In genomic region chr1:109197163-109198042, GRCh38 we compare ENCODE assay signal across 1 cellular context.
TF ChIP-seq lines count a peak whose summit lies in the region.

No MANE protein-coding gene starts in this region.

TF ChIP-seq in K562, 482 proteins besides CTCF, POLR2A, EP300 and RAD21 (continued from another document and continues in another):
- TF ChIP-seq ERF (CRISPR knock-in tag; IDR thresholded peaks at IDR 0.05) (no peak), CREB1 (IDR thresholded peaks at IDR 0.05) (peak; percentile 53; the same call in 1 of the 2 replicates), CREB1 (CRISPR knock-in tag; IDR thresholded peaks at IDR 0.05) (no peak), TRIM24 (IDR thresholded peaks at IDR 0.05) (peak; percentile 35 to 39; a peak in 2 of 4 replicates), ASH1L (IDR thresholded peaks at IDR 0.05; ENCODE audit: borderline replicate concordance, low read depth, partially characterized antibody) (no peak), STAT6 (CRISPR knock-in tag; IDR thresholded peaks at IDR 0.05) (0 out of 2 replicates have a peak, but pooled peaks have one; percentile 24), HDAC1 (IDR thresholded peaks at IDR 0.05) (peak in 1 of 2 experiments; percentile 88; a peak in 2 of 4 replicates), FOXA3 (CRISPR knock-in tag; conservative IDR thresholded peaks at IDR 0.05 in 1 of 2, IDR thresholded peaks at IDR 0.05 in 1 of 2) (peak in 1 of 2 experiments; percentile 43; a peak in 1 of 4 replicates), FOXK1 (CRISPR knock-in tag; IDR thresholded peaks at IDR 0.05; ENCODE audit: borderline replicate concordance) (no peak), KAT2B (IDR thresholded peaks at IDR 0.05; ENCODE audit: low read depth, low read length) (no peak), ZNF444 (CRISPR knock-in tag; IDR thresholded peaks at IDR 0.05) (no peak), ZNF134 (CRISPR knock-in tag; conservative IDR thresholded peaks at IDR 0.05) (no peak), C11orf30 (IDR thresholded peaks at IDR 0.05; ENCODE audit: low read depth) (peak; percentile 44), ARID2 (IDR thresholded peaks at IDR 0.05) (peak; percentile 44; the same call in 1 of the 2 replicates), ZNF133 (CRISPR knock-in tag; IDR thresholded peaks at IDR 0.05) (no peak), ZNF3 (CRISPR knock-in tag; IDR thresholded peaks at IDR 0.05) (no peak), CREBBP (IDR thresholded peaks at IDR 0.05; ENCODE audit: low read depth, low read length) (no peak), JUND (IDR thresholded peaks at IDR 0.05; ENCODE audit: borderline replicate concordance, low read depth, low read length) (peak; percentile 86), JUND (tag; IDR thresholded peaks at IDR 0.05; ENCODE audit: borderline replicate concordance, low read depth, low read length) (peak; percentile 81; the same call in 2 of the 3 replicates), ZNF263 (CRISPR knock-in tag; IDR thresholded peaks at IDR 0.05; ENCODE audit: borderline replicate concordance) (peak; percentile 18; the same call in 1 of the 2 replicates), LCOR (CRISPR knock-in tag; IDR thresholded peaks at IDR 0.05) (0 out of 2 replicates have a peak, but pooled peaks have one; percentile 20), RBM15 (IDR thresholded peaks at IDR 0.05; ENCODE audit: insufficient read depth, low read length) (no peak), HNRNPH1 (optimal IDR thresholded peaks at IDR 0.05; ENCODE audit: low read depth, low read length) (no peak), PRDM10 (IDR thresholded peaks at IDR 0.05; ENCODE audit: partially characterized antibody) (no peak), ZZZ3 (IDR thresholded peaks at IDR 0.05) (no peak), ZFP1 (CRISPR knock-in tag; IDR thresholded peaks at IDR 0.05) (no peak), FOSL1 (tag; conservative IDR thresholded peaks at IDR 0.05) (peak; percentile 91), ZNF212 (CRISPR knock-in tag; IDR thresholded peaks at IDR 0.05) (0 out of 2 replicates have a peak, but pooled peaks have one; percentile 35), IRF1 (CRISPR knock-in tag; IDR thresholded peaks at IDR 0.05; ENCODE audit: borderline replicate concordance) (no peak), TFAP4 (CRISPR knock-in tag; IDR thresholded peaks at IDR 0.05; ENCODE audit: borderline replicate concordance) (no peak; the same call in 1 of the 2 replicates), ZNF232 (CRISPR knock-in tag; IDR thresholded peaks at IDR 0.05) (no peak), BCL6 (CRISPR knock-in tag; IDR thresholded peaks at IDR 0.05) (no peak), GATAD2B (IDR thresholded peaks at IDR 0.05; ENCODE audit: borderline replicate concordance) (no peak), KLF6 (CRISPR knock-in tag; IDR thresholded peaks at IDR 0.05; ENCODE audit: borderline replicate concordance) (no peak), RREB1 (CRISPR knock-in tag; IDR thresholded peaks at IDR 0.05) (no peak), ZNF197 (CRISPR knock-in tag; IDR thresholded peaks at IDR 0.05; ENCODE audit: low read depth) (no peak), NRF1 (conservative IDR thresholded peaks at IDR 0.05 in 1 of 2, IDR thresholded peaks at IDR 0.05 in 1 of 2) (peak in 1 of 2 experiments; percentile 19; a peak in 2 of 4 replicates), BRD4 (IDR thresholded peaks at IDR 0.05) (no peak), ZNF143 (CRISPR knock-in tag; IDR thresholded peaks at IDR 0.05) (no peak), SMARCE1 (IDR thresholded peaks at IDR 0.05) (peak; percentile 81), ZSCAN29 (IDR thresholded peaks at IDR 0.05) (no peak), TSC22D4 (tag; IDR thresholded peaks at IDR 0.05) (no peak)
- TF ChIP-seq, protein P1, sequence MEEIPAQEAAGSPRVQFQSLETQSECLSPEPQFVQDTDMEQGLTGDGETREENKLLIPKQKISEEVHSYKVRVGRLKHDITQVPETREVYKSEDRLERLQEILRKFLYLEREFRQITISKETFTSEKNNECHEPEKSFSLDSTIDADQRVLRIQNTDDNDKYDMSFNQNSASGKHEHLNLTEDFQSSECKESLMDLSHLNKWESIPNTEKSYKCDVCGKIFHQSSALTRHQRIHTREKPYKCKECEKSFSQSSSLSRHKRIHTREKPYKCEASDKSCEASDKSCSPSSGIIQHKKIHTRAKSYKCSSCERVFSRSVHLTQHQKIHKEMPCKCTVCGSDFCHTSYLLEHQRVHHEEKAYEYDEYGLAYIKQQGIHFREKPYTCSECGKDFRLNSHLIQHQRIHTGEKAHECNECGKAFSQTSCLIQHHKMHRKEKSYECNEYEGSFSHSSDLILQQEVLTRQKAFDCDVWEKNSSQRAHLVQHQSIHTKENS (CRISPR knock-in tag; IDR thresholded peaks at IDR 0.05), result no peak
- TF ChIP-seq, protein P2, sequence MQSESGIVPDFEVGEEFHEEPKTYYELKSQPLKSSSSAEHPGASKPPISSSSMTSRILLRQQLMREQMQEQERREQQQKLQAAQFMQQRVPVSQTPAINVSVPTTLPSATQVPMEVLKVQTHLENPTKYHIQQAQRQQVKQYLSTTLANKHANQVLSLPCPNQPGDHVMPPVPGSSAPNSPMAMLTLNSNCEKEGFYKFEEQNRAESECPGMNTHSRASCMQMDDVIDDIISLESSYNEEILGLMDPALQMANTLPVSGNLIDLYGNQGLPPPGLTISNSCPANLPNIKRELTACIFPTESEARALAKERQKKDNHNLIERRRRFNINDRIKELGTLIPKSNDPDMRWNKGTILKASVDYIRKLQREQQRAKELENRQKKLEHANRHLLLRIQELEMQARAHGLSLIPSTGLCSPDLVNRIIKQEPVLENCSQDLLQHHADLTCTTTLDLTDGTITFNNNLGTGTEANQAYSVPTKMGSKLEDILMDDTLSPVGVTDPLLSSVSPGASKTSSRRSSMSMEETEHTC (IDR thresholded peaks at IDR 0.05), result no peak
- TF ChIP-seq, protein P3, sequence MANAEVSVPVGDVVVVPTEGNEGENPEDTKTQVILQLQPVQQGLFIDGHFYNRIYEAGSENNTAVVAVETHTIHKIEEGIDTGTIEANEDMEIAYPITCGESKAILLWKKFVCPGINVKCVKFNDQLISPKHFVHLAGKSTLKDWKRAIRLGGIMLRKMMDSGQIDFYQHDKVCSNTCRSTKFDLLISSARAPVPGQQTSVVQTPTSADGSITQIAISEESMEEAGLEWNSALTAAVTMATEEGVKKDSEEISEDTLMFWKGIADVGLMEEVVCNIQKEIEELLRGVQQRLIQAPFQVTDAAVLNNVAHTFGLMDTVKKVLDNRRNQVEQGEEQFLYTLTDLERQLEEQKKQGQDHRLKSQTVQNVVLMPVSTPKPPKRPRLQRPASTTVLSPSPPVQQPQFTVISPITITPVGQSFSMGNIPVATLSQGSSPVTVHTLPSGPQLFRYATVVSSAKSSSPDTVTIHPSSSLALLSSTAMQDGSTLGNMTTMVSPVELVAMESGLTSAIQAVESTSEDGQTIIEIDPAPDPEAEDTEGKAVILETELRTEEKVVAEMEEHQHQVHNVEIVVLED (CRISPR knock-in tag; IDR thresholded peaks at IDR 0.05), result no peak
- TF ChIP-seq, protein P4, sequence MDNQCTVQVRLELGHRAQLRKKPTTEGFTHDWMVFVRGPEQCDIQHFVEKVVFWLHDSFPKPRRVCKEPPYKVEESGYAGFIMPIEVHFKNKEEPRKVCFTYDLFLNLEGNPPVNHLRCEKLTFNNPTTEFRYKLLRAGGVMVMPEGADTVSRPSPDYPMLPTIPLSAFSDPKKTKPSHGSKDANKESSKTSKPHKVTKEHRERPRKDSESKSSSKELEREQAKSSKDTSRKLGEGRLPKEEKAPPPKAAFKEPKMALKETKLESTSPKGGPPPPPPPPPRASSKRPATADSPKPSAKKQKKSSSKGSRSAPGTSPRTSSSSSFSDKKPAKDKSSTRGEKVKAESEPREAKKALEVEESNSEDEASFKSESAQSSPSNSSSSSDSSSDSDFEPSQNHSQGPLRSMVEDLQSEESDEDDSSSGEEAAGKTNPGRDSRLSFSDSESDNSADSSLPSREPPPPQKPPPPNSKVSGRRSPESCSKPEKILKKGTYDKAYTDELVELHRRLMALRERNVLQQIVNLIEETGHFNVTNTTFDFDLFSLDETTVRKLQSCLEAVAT (IDR thresholded peaks at IDR 0.05), result peak in 1 of 2 experiments; percentile 96; a peak in 2 of 4 replicates
